Comparison of ENCODE assay signal across 11 cellular contexts in the genomic region with DNA sequence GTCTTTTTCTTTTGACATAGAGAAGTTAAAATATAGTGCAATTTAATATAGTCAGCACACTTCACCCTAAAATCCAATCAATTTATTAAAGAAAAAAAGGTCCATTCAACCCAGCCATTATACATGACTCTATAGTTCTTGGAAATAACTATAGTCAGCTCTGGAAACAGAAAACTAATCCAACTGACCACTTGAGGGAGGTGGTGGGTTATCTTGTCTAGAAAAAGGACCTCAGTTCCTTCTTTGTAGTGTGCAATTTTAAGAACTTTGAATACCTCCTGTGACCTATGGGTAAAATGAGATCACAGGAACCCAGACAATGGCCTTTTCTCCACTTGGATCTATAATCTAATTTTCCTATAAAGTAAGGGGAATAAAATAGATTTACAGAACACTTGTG.
A peak's percentile ranks its signal among the peaks of the same experiment; 100 is the strongest.
DNase-seq lines count a peak whose midpoint lies in the region; ATAC-seq and TF ChIP-seq lines count a peak whose summit lies in the region.
"Had no signal": no experiment of that assay in that cellular context is flagged by ENCODE, and none has a peak within 500 bp of the region (broad histone marks: within the 10 kb centered on the region; RNA-seq: fewer than 3 reads in every experiment).

No MANE protein-coding gene starts in this region.

- H3K4me3 ChIP-seq in Loucy (ENCODE audit: low read length, poor library complexity, severe bottlenecking) = no peak overlapping the region
- H3K4me3 ChIP-seq in neural progenitor cell = no peak overlapping the region
- no peak overlapping the region for H3K4me3 ChIP-seq in lower lobe of right lung
- H3K4me3 ChIP-seq: BLaER1 had no signal

- H3K4me3 Mint-ChIP-seq in brain = no peak overlapping the region
- no peak overlapping the region for H3K4me3 Mint-ChIP-seq in neural progenitor cell

- peak; percentile 26 for DNase-seq in NCI-H1105 treated with DMSO at 0.1 percent for 48 hours (lab: John Stamatoyannopoulos, UW)
- no peak for DNase-seq in NCI-H1105 (lab: John Stamatoyannopoulos, UW)
- peak; percentile 40 for DNase-seq in neural progenitor cell (ENCODE audit: low spot score)
- no peak for DNase-seq in stimulated activated CD4-positive, alpha-beta T cell treated with anti-CD3 and anti-CD28 coated beads, Interleukin-4, amount 100 ng/mL, for 1 hour
- no peak for DNase-seq in lower lobe of right lung
- DNase-seq: activated CD4-positive, alpha-beta T cell treated with anti-CD3 and anti-CD28 coated beads, Interleukin-2, amount 50 U/mL, for 48 hours; NCI-H1436 had no signal

- H3K4me2 ChIP-seq in Loucy (ENCODE audit: low read depth, low read length, poor library complexity, severe bottlenecking) (no peak overlapping the region), neural progenitor cell (no peak overlapping the region)
- H3K4me2 ChIP-seq: BLaER1 had no signal

- no peaks in the 10 kb centered on the region for H3K36me3 Mint-ChIP-seq in brain
- H3K36me3 Mint-ChIP-seq in neural progenitor cell = no peaks in the 10 kb centered on the region

- H3K36me3 ChIP-seq in Loucy (ENCODE audit: insufficient read depth, low read length) = no peaks in the 10 kb centered on the region
- H3K36me3 ChIP-seq in neural progenitor cell = no peaks in the 10 kb centered on the region
- H3K36me3 ChIP-seq in lower lobe of right lung = no peaks in the 10 kb centered on the region
- H3K36me3 ChIP-seq: BLaER1 had no signal

- no peaks in the 10 kb centered on the region for H3K9me2 ChIP-seq in Loucy (replicated peaks; ENCODE audit: low read depth, low read length)

- no peak overlapping the region for H3K9ac ChIP-seq in Loucy (ENCODE audit: low read depth, low read length, poor library complexity, severe bottlenecking)
- no peak overlapping the region for H3K9ac ChIP-seq in neural progenitor cell
- H3K9ac ChIP-seq: BLaER1 had no signal

- H3K27ac ChIP-seq in neural progenitor cell = no peak overlapping the region
- no peak overlapping the region for H3K27ac ChIP-seq in lower lobe of right lung
- H3K27ac ChIP-seq: BLaER1 had no signal

- no peak overlapping the region for H2AFZ ChIP-seq in Loucy (ENCODE audit: low read length)
- H2AFZ ChIP-seq in neural progenitor cell (replicated peaks) = no peak overlapping the region

- no peaks in the 10 kb centered on the region for H3K79me2 ChIP-seq in Loucy (ENCODE audit: insufficient read depth, low read length)
- no peaks in the 10 kb centered on the region for H3K79me2 ChIP-seq in neural progenitor cell (ENCODE audit: low read depth)

- H3K27me3 ChIP-seq in Loucy (ENCODE audit: insufficient read depth, low read length, poor library complexity, severe bottlenecking) = no peaks in the 10 kb centered on the region
- H3K27me3 ChIP-seq in neural progenitor cell = no peaks in the 10 kb centered on the region
- no peaks in the 10 kb centered on the region for H3K27me3 ChIP-seq in lower lobe of right lung (ENCODE audit: low read depth)
- H3K27me3 ChIP-seq: BLaER1 had no signal

- H3K27ac Mint-ChIP-seq in brain (no peak overlapping the region), neural progenitor cell (no peak overlapping the region)

- no peaks in the 10 kb centered on the region for H3K9me3 ChIP-seq in Loucy (ENCODE audit: insufficient read depth, low read depth, low read length)
- H3K9me3 ChIP-seq in neural progenitor cell (ENCODE audit: low read depth) = no peaks in the 10 kb centered on the region
- H3K9me3 ChIP-seq in lower lobe of right lung = no peaks in the 10 kb centered on the region
- H3K9me3 ChIP-seq: BLaER1 had no signal

- H3K9me3 Mint-ChIP-seq in brain (no peaks in the 10 kb centered on the region), neural progenitor cell (no peaks in the 10 kb centered on the region)

- no peak for ATAC-seq in lower lobe of right lung
- no peak for ATAC-seq in GM21737 (IDR thresholded peaks at IDR 0.05; ENCODE audit: unreplicated experiment)

- H3K27me3 Mint-ChIP-seq in brain (peaks cover 3% of the 10 kb centered on the region), neural progenitor cell (ENCODE audit: insufficient read depth, low read depth) (no peaks in the 10 kb centered on the region)

- H4K20me1 ChIP-seq in Loucy (ENCODE audit: insufficient read depth, low read length, poor library complexity, severe bottlenecking) = no peaks in the 10 kb centered on the region
- H4K20me1 ChIP-seq in neural progenitor cell (ENCODE audit: low read depth) = no peaks in the 10 kb centered on the region
- H4K20me1 ChIP-seq: BLaER1 had no signal

- intact Hi-C loops in lower lobe of right lung (cut with DNase I) = no loop called here

- peak; percentile 64 for TF ChIP-seq CTCF in Loucy (conservative IDR thresholded peaks at IDR 0.05; ENCODE audit: low read length)
- peak; percentile 34 to 39 for TF ChIP-seq CTCF in brain (conservative IDR thresholded peaks at IDR 0.05)
- TF ChIP-seq CTCF in neural progenitor cell (IDR thresholded peaks at IDR 0.05) = peak; percentile 64
- TF ChIP-seq CTCF in lower lobe of right lung (IDR thresholded peaks at IDR 0.05) = no peak

- H3K4me1 ChIP-seq in Loucy (ENCODE audit: insufficient read depth, low read length, poor library complexity, severe bottlenecking) = peaks cover 4% of the 10 kb centered on the region
- H3K4me1 ChIP-seq in neural progenitor cell = peaks cover 32% of the 10 kb centered on the region
- no peaks in the 10 kb centered on the region for H3K4me1 ChIP-seq in lower lobe of right lung
- H3K4me1 ChIP-seq: BLaER1 had no signal

- no peaks in the 10 kb centered on the region for H3K4me1 Mint-ChIP-seq in brain
- H3K4me1 Mint-ChIP-seq in neural progenitor cell = peaks cover 20% of the 10 kb centered on the region

- H3F3A ChIP-seq in Loucy (ENCODE audit: low read depth) (no peaks in the 10 kb centered on the region), neural progenitor cell (ENCODE audit: low read depth) (no peaks in the 10 kb centered on the region)

Comparison
In these comparisons a context has a peak if more than half of its experiments do, and no peak if none do; other contexts are left out.
1. DNase-seq: peak in NCI-H1105 treated with DMSO at 0.1 percent for 48 hours (single experiment) and neural progenitor cell (single experiment); none in NCI-H1105 (single experiment), stimulated activated CD4-positive, alpha-beta T cell treated with anti-CD3 and anti-CD28 coated beads, Interleukin-4, amount 100 ng/mL, for 1 hour (single experiment) and lower lobe of right lung (single experiment).